Comparison of ENCODE assay signal across 25 cellular contexts in the genomic region with DNA sequence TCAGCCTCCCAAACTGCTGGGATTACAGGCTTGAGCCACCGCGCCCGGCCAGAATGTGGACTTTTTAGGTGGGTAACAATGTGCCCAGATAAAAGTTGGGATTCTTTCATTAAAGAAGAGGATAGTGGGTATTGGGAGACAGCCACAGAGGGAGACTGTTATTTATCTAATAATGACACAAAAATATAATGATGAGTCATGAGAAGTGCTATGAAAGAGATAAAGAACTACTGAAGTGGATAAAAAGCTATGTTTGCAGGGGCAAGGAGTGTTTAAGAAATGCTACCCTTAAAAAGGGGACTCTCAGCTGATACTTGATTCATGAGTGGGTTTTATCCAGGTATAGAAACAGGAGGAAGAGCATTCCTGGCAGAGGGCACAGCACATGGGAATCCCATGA.
"Had no signal": no experiment of that assay in that cellular context is flagged by ENCODE, and none has a peak within 500 bp of the region (broad histone marks: within the 10 kb centered on the region; RNA-seq: fewer than 3 reads in every experiment).

No MANE protein-coding gene starts in this region.

- H3K27ac Mint-ChIP-seq: memory B cell; natural killer cell; stimulated activated naive B cell treated with anti-CD40 and anti-IgM and Interleukin-4, amounts not matched to agents 10 μg/mL and 1 μg/mL and 100 μg/mL, for 72 hours had no signal

- H3K27ac ChIP-seq: dorsolateral prefrontal cortex, ovary, psoas muscle, skin epidermis, tibial artery, uterus had no signal

- FAIRE-seq: keratinocyte had no signal

- H3K9me3 ChIP-seq: gastrocnemius medialis, ovary, psoas muscle, testis, tibial artery, upper lobe of left lung, uterus had no signal

- H3K27me3 ChIP-seq: gastrocnemius medialis, ovary, spleen, testis, tibial artery, upper lobe of left lung, uterus had no signal

- H3K4me3 ChIP-seq: dorsolateral prefrontal cortex, gastrocnemius medialis, lung, ovary, psoas muscle, skin epidermis, spleen, testis, tibial artery, upper lobe of left lung, uterus had no signal

- H3K36me3 ChIP-seq: gastrocnemius medialis, ovary, spleen, tibial artery, upper lobe of left lung, uterus had no signal

- H3K9me3 Mint-ChIP-seq: memory B cell, natural killer cell had no signal

- ATAC-seq: esophagus mucosa; gastrocnemius medialis; left ventricle myocardium superior; natural killer cell; psoas muscle; right cardiac atrium; stimulated activated naive B cell treated with anti-CD40 and anti-IgM and Interleukin-4, amounts not matched to agents 10 μg/mL and 1 μg/mL and 100 μg/mL, for 72 hours had no signal

- DNase-seq: dorsolateral prefrontal cortex; effector CD4-positive, alpha-beta T cell; foreskin fibroblast; gastrocnemius medialis; head of caudate nucleus; left ventricle myocardium superior; natural killer cell; occipital lobe; ovary; posterior cingulate gyrus; psoas muscle; right cardiac atrium; spleen; stimulated activated CD4-positive, alpha-beta T cell treated with anti-CD3 and anti-CD28 coated beads, Interleukin-2, amount 100 ng/mL, for 48 hours; stimulated activated naive B cell treated with anti-CD40 and anti-IgM and Interleukin-4, amounts not matched to agents 10 μg/mL and 1 μg/mL and 100 μg/mL, for 72 hours; substantia nigra; testis; tibial artery; upper lobe of left lung; uterus had no signal

- H3K36me3 Mint-ChIP-seq: memory B cell, natural killer cell had no signal

- H3K4me3 Mint-ChIP-seq: memory B cell; natural killer cell; stimulated activated naive B cell treated with anti-CD40 and anti-IgM and Interleukin-4, amounts not matched to agents 10 μg/mL and 1 μg/mL and 100 μg/mL, for 72 hours had no signal

- H3K4me1 ChIP-seq: gastrocnemius medialis, psoas muscle, uterus had no signal
